In genomic region chr12:92337128-92337527, GRCh38 we compare ENCODE assay signal across 1 cellular context.
TF ChIP-seq lines count a peak whose summit lies in the region.

No MANE protein-coding gene starts in this region.

TF ChIP-seq in IMR-90, 13 proteins besides CTCF, POLR2A, EP300 and RAD21 (continued from another document):
- TF ChIP-seq MAFK (IDR thresholded peaks at IDR 0.05; ENCODE audit: low read depth, low read length): no peak
- no peak for TF ChIP-seq ELK1 (IDR thresholded peaks at IDR 0.05; ENCODE audit: borderline replicate concordance, low read depth, low read length)
- TF ChIP-seq MAZ (IDR thresholded peaks at IDR 0.05; ENCODE audit: borderline replicate concordance, low read depth, low read length): no peak
